8 cellular contexts compared by ENCODE assay signal in the genomic region with DNA sequence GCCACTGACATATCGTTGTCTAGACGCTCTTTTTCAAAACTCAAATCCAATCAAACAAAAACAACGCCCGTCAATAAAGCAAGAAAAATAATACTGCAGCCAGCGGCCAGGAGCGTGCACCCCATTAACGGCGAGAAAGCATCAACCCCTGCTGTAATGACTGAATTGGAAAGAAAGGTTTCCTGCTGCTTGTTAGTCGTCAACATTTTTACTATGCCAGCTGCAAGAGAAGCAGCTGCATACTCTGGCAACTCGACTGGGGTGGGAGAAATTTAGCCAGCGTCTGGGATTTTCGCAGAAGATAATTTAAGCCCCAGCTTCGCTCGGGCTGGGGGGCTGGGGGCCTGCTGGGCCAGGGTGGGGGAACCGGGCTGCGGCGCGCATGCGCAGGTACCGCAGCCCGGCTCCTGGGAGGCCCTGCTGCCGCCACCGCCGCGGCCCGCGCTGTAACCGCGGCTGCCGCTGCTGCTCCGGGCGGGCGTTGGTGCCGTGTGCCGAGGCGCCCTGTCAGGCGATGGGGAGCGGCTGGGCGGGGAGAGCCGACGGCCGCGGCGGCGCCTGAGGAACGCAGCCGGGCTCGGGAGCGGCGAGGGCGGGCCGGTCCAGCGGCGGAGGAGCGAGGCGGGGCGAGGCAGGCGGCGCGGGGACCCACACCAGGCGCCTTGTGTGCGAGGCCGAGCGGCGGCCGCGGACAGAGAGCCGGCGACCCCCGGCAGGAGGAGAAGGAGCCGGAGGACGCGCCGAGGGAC. TPM values are rescaled to one million over a fixed set of nuclear protein-coding genes. Genes with fewer than 3 reads are reported as not detected.
DNase-seq lines count a peak whose midpoint lies in the region; ATAC-seq and TF ChIP-seq lines count a peak whose summit lies in the region.

No MANE protein-coding gene starts in this region.

- no peaks in the 10 kb centered on the region for H3K9me3 Mint-ChIP-seq in activated T-helper 1 cell treated with anti-CD3 and anti-CD28 coated beads, Interleukin-12 subunit alpha, Interleukin-12 subunit beta, Interleukin-2, Interleukin-4 antibody, amounts not matched to agents 30 ng/mL and 10 ng/mL and 1 ng/mL, durations not matched to agents 14 hours and 24 hours and 36 hours
- H3K9me3 Mint-ChIP-seq in natural killer cell, result no peaks in the 10 kb centered on the region

- no peaks in the 10 kb centered on the region for H3K27me3 Mint-ChIP-seq in activated T-helper 1 cell treated with anti-CD3 and anti-CD28 coated beads, Interleukin-12 subunit alpha, Interleukin-12 subunit beta, Interleukin-2, Interleukin-4 antibody, amounts not matched to agents 30 ng/mL and 10 ng/mL and 1 ng/mL, durations not matched to agents 14 hours and 24 hours and 36 hours (ENCODE audit: insufficient read depth)
- H3K27me3 Mint-ChIP-seq in natural killer cell (ENCODE audit: low read depth in 2 of 2), result peaks cover 0 to 3% of the 10 kb centered on the region in 2 donors

- CTCF ChIA-PET in Panc1 (lab: Charles Lee), result no interaction called here

- peak; percentile 66 for DNase-seq in DMS153 treated with DMSO at 0.1 percent for 48 hours (lab: John Stamatoyannopoulos, UW; ENCODE audit: unreplicated experiment)
- peak; percentile 85 for DNase-seq in HuH-7.5 (ENCODE audit: low spot score)
- DNase-seq in Panc1 (ENCODE audit: low read depth, low spot score), result no peak
- DNase-seq in activated T-helper 1 cell treated with anti-CD3 and anti-CD28 coated beads, Interleukin-12 subunit alpha, Interleukin-12 subunit beta, Interleukin-2, Interleukin-4 antibody, amounts not matched to agents 30 ng/mL and 10 ng/mL and 1 ng/mL, durations not matched to agents 14 hours and 24 hours and 36 hours (ENCODE audit: low spot score), result peak; percentile 64
- peak; percentile 68 for DNase-seq in fibroblast of mammary gland (ENCODE audit: low read depth)
- peak; percentile 68 for DNase-seq in natural killer cell
- peak; percentile 58 to 93 (median 66) for DNase-seq in stimulated activated naive CD4-positive, alpha-beta T cell (lab: John Stamatoyannopoulos, UW)

- intact Hi-C loops in Panc1 (cut with micrococcal nuclease; ENCODE audit: unreplicated experiment), result loop anchor here (2.0 kb wide), 2 partner anchors 289 to 299 kb away; no protein-coding TSS in a partner anchor
- intact Hi-C loops in activated T-helper 1 cell treated with anti-CD3 and anti-CD28 coated beads, Interleukin-12 subunit alpha, Interleukin-12 subunit beta, Interleukin-2, Interleukin-4 antibody, amounts not matched to agents 30 ng/mL and 10 ng/mL and 1 ng/mL, durations not matched to agents 14 hours and 24 hours and 36 hours (cut with micrococcal nuclease), result loop anchor here (1.0 to 10.0 kb wide), 8 partner anchors 8 to 1466 kb away; partner anchors contain the start of genes EPM2A and SHPRH
- intact Hi-C loops in natural killer cell (cut with micrococcal nuclease), result loop anchor here (10.0 kb wide), 1 partner anchor 121 kb away; no protein-coding TSS in a partner anchor

- H3K4me3 Mint-ChIP-seq in activated T-helper 1 cell treated with anti-CD3 and anti-CD28 coated beads, Interleukin-12 subunit alpha, Interleukin-12 subunit beta, Interleukin-2, Interleukin-4 antibody, amounts not matched to agents 30 ng/mL and 10 ng/mL and 1 ng/mL, durations not matched to agents 14 hours and 24 hours and 36 hours, result peak overlapping the region; percentile 89
- H3K4me3 Mint-ChIP-seq in natural killer cell, result peak overlapping the region; percentile 95

- BruUV-seq in Panc1 (replicated peaks; lab: Mats Ljungman, UMichigan), result no TSS peak

- no peaks in the 10 kb centered on the region for H3K27me3 ChIP-seq in Panc1 (ENCODE audit: control insufficient read depth, insufficient read depth, low read length)

- H3K9me3 ChIP-seq in Panc1 (ENCODE audit: control insufficient read depth, insufficient read depth, low read depth, low read length), result no peaks in the 10 kb centered on the region

- ATAC-seq in GM21528 (IDR thresholded peaks at IDR 0.05; ENCODE audit: low FRiP score, unreplicated experiment), result peak; percentile 55
- peak; percentile 84 for ATAC-seq in Panc1
- ATAC-seq in natural killer cell, result peak; percentile 59 to 73 (median 65)

- H3K27ac Mint-ChIP-seq in activated T-helper 1 cell treated with anti-CD3 and anti-CD28 coated beads, Interleukin-12 subunit alpha, Interleukin-12 subunit beta, Interleukin-2, Interleukin-4 antibody, amounts not matched to agents 30 ng/mL and 10 ng/mL and 1 ng/mL, durations not matched to agents 14 hours and 24 hours and 36 hours, result peak overlapping the region; percentile 98
- H3K27ac Mint-ChIP-seq in natural killer cell, result peak overlapping the region; percentile 92

- POLR2A ChIA-PET in Panc1 (lab: Charles Lee), result interaction anchor here (0.6 kb wide), 3 partner anchors 176 to 341 kb away, joined by 3 to 10 read pairs (median 9); no protein-coding TSS in a partner anchor

- H3K36me3 ChIP-seq in Panc1 (ENCODE audit: control insufficient read depth, insufficient read depth, low read length), result peaks cover 5% of the 10 kb centered on the region; the same call in 1 of the 2 replicates

- in situ Hi-C loops in Panc1 (cut with HindIII; ENCODE audit: low pct_unique_long_range_greater_than_20kb, low sequenced_read_pairs), result no loop called here

- TF ChIP-seq CTCF in Panc1 (IDR thresholded peaks at IDR 0.05) (no peak), fibroblast of mammary gland (conservative IDR thresholded peaks at IDR 0.05; ENCODE audit: control insufficient read depth, insufficient read depth, low read depth, low read length) (no peak), natural killer cell (IDR thresholded peaks at IDR 0.05) (no peak)

- H3K27ac ChIP-seq in Panc1 (ENCODE audit: low read length), result peak overlapping the region; percentile 99

- H3K4me3 ChIP-seq in Panc1 (ENCODE audit: low read depth in 2 of 2, low read length in 2 of 2), result peak overlapping the region; percentile 92 to 95
- peak overlapping the region; percentile 81 for H3K4me3 ChIP-seq in fibroblast of mammary gland (ENCODE audit: control insufficient read depth, low read depth, low read length)

- H3K4me1 Mint-ChIP-seq in activated T-helper 1 cell treated with anti-CD3 and anti-CD28 coated beads, Interleukin-12 subunit alpha, Interleukin-12 subunit beta, Interleukin-2, Interleukin-4 antibody, amounts not matched to agents 30 ng/mL and 10 ng/mL and 1 ng/mL, durations not matched to agents 14 hours and 24 hours and 36 hours (ENCODE audit: low read depth), result peaks cover 43% of the 10 kb centered on the region
- H3K4me1 Mint-ChIP-seq in natural killer cell, result peaks cover 36 to 41% of the 10 kb centered on the region in 2 donors

- H3K36me3 Mint-ChIP-seq in activated T-helper 1 cell treated with anti-CD3 and anti-CD28 coated beads, Interleukin-12 subunit alpha, Interleukin-12 subunit beta, Interleukin-2, Interleukin-4 antibody, amounts not matched to agents 30 ng/mL and 10 ng/mL and 1 ng/mL, durations not matched to agents 14 hours and 24 hours and 36 hours (ENCODE audit: low read depth), result peaks cover 3% of the 10 kb centered on the region
- H3K36me3 Mint-ChIP-seq in natural killer cell, result no peaks in the 10 kb centered on the region

- H3K4me1 ChIP-seq in Panc1 (ENCODE audit: control insufficient read depth, insufficient read depth, low read length), result peaks cover 18% of the 10 kb centered on the region

RNA-seq across cellular contexts. Expression of gene STXBP5, which starts 0.7 kb away (rescaled TPM):
- total RNA-seq in Panc1 (2021; ENCODE audit: unreplicated experiment) (77.8 TPM), natural killer cell (10 to 100 TPM; 22.9 to 43.9 (median 35.9) TPM)
- 32.4 TPM for polyA plus RNA-seq in Panc1 (2012; ENCODE audit: insufficient read length)
- 29.5 and 31.9 TPM in 2 replicates for total RNA-seq in activated T-helper 1 cell treated with anti-CD3 and anti-CD28 coated beads, Interleukin-12 subunit alpha, Interleukin-12 subunit beta, Interleukin-2, Interleukin-4 antibody, amounts not matched to agents 30 ng/mL and 10 ng/mL and 1 ng/mL, durations not matched to agents 14 hours and 24 hours and 36 hours
